Comparison of ENCODE assay signal across 35 cellular contexts in genomic region chr1:245749053-245749452, GRCh38.
"Had no signal": no experiment of that assay in that cellular context is flagged by ENCODE, and none has a peak within 500 bp of the region (broad histone marks: within the 10 kb centered on the region; RNA-seq: fewer than 3 reads in every experiment).

No MANE protein-coding gene starts in this region.

- H3K27ac ChIP-seq: adrenal gland, body of pancreas, brain microvascular endothelial cell, breast epithelium, VCaP had no signal

- H3K27me3 Mint-ChIP-seq: activated B cell treated with CpG ODN at 0.5 μM for 24 hours; activated CD4-positive, alpha-beta memory T cell treated with anti-CD3 and anti-CD28 coated beads for 36 hours; activated CD4-positive, alpha-beta T cell treated with anti-CD3 and anti-CD28 coated beads, Interleukin-2, amount 10 ng/mL, durations not matched to agents 24 days and 14 days; activated CD8-positive, alpha-beta T cell treated with anti-CD3 and anti-CD28 coated beads for 36 hours; activated naive CD8-positive, alpha-beta T cell treated with anti-CD3 and anti-CD28 coated beads for 36 hours; activated T-helper 17 cell treated with anti-CD3 and anti-CD28 coated beads, Interleukin-2, amount 50 U/mL, for 72 hours had no signal

- H3K4me3 Mint-ChIP-seq: activated B cell treated with CpG ODN at 0.5 μM for 24 hours; activated CD4-positive, alpha-beta memory T cell treated with anti-CD3 and anti-CD28 coated beads for 36 hours; activated CD4-positive, alpha-beta T cell treated with anti-CD3 and anti-CD28 coated beads, Interleukin-2, amount 10 ng/mL, durations not matched to agents 24 days and 14 days; activated CD8-positive, alpha-beta T cell treated with anti-CD3 and anti-CD28 coated beads for 36 hours; activated naive CD4-positive, alpha-beta T cell treated with anti-CD3 and anti-CD28 coated beads for 36 hours; activated naive CD8-positive, alpha-beta T cell treated with anti-CD3 and anti-CD28 coated beads for 36 hours; activated T-cell treated with anti-CD3 and anti-CD28 coated beads, Interleukin-2, amount 50 U/mL, for 4 hours; activated T-cell treated with anti-CD3 and anti-CD28 coated beads, Interleukin-2, amount 50 U/mL, for 72 hours; activated T-helper 1 cell treated with anti-CD3 and anti-CD28 coated beads, Interleukin-12 subunit alpha, Interleukin-12 subunit beta, Interleukin-2, Interleukin-4 antibody, amounts not matched to agents 30 ng/mL and 10 ng/mL and 1 ng/mL, durations not matched to agents 14 hours and 24 hours and 36 hours; activated T-helper 17 cell treated with anti-CD3 and anti-CD28 coated beads, Interleukin-2, amount 50 U/mL, for 72 hours; T-helper 1 cell treated with Interleukin-12 subunit alpha and Interleukin-12 subunit beta and Interleukin-4 antibody, amounts not matched to agents 30 μg/mL and 1 μg/mL, for 36 hours; T-helper 2 cell treated with Interferon-gamma antibody and Interleukin-4, amounts not matched to agents 5 μg/mL and 100 μg/mL, for 36 hours had no signal

- H3K4me1 Mint-ChIP-seq: activated CD4-positive, alpha-beta T cell treated with anti-CD3 and anti-CD28 coated beads, Interleukin-2, amount 10 ng/mL, durations not matched to agents 24 days and 14 days; activated naive CD8-positive, alpha-beta T cell treated with anti-CD3 and anti-CD28 coated beads for 36 hours; activated T-helper 17 cell treated with anti-CD3 and anti-CD28 coated beads, Interleukin-2, amount 50 U/mL, for 72 hours had no signal

- H3K9me3 ChIP-seq: adrenal gland, body of pancreas had no signal

- H3K27me3 ChIP-seq: adrenal gland, body of pancreas, brain microvascular endothelial cell, breast epithelium had no signal

- H3K4me3 ChIP-seq: adrenal gland, body of pancreas, breast epithelium had no signal

- ATAC-seq: activated CD8-positive, alpha-beta T cell treated with anti-CD3 and anti-CD28 coated beads for 36 hours; activated naive CD4-positive, alpha-beta T cell treated with anti-CD3 and anti-CD28 coated beads, Interleukin-2, amount 50 U/mL, for 72 hours; activated T-cell treated with anti-CD3 and anti-CD28 coated beads, Interleukin-2, amount 50 U/mL, for 4 hours; activated T-cell treated with anti-CD3 and anti-CD28 coated beads, Interleukin-2, amount 50 U/mL, for 72 hours; activated T-helper 17 cell treated with anti-CD3 and anti-CD28 coated beads, Interleukin-2, amount 50 U/mL, for 72 hours; body of pancreas had no signal

- DNase-seq: activated B cell treated with CpG ODN at 0.5 μM for 24 hours; activated CD4-positive, alpha-beta memory T cell treated with anti-CD3 and anti-CD28 coated beads for 36 hours; activated CD4-positive, alpha-beta T cell treated with anti-CD3 and anti-CD28 coated beads for 4 hours; activated CD4-positive, alpha-beta T cell treated with anti-CD3 and anti-CD28 coated beads, Interleukin-2, amount 10 ng/mL, durations not matched to agents 24 days and 14 days; activated CD4-positive, alpha-beta T cell treated with anti-CD3 and anti-CD28 coated beads, Interleukin-2, amount 50 U/mL, for 1 hour; activated CD4-positive, alpha-beta T cell treated with anti-CD3 and anti-CD28 coated beads, Interleukin-2, amount 50 U/mL, for 4 hours; activated CD4-positive, CD25-positive, alpha-beta regulatory T cell treated with anti-CD3 and anti-CD28 coated beads, Interleukin-2, amount 50 U/mL, for 72 hours; activated CD8-positive, alpha-beta memory T cell treated with anti-CD3 and anti-CD28 coated beads, Interleukin-2, amount 50 U/mL, for 4 hours; activated CD8-positive, alpha-beta T cell treated with anti-CD3 and anti-CD28 coated beads for 36 hours; activated effector memory CD4-positive, alpha-beta T cell treated with anti-CD3 and anti-CD28 coated beads, Interleukin-2, amount 50 U/mL, for 16 hours; activated gamma-delta T cell treated with Interleukin-2 at 50 U/mL for 16 hours; activated naive CD4-positive, alpha-beta T cell; activated naive CD4-positive, alpha-beta T cell treated with anti-CD3 and anti-CD28 coated beads for 36 hours; activated naive CD4-positive, alpha-beta T cell treated with anti-CD3 and anti-CD28 coated beads, Interleukin-2, amount 50 U/mL, for 16 hours; activated naive CD8-positive, alpha-beta T cell treated with anti-CD3 and anti-CD28 coated beads for 36 hours; activated T-cell treated with anti-CD3 and anti-CD28 coated beads for 4 hours; activated T-cell treated with anti-CD3 and anti-CD28 coated beads, Interleukin-2, amount 50 U/mL, for 1 hour; activated T-cell treated with anti-CD3 and anti-CD28 coated beads, Interleukin-2, amount 50 U/mL, for 4 hours; activated T-cell treated with anti-CD3 and anti-CD28 coated beads, Interleukin-2, amount 50 U/mL, for 72 hours; adrenal gland; amniotic stem cell; aorta; body of pancreas; brain microvascular endothelial cell; central memory CD4-positive, alpha-beta T cell; T-helper 1 cell; T-helper 2 cell; T-helper 9 cell had no signal

- H3K27ac Mint-ChIP-seq: activated B cell treated with CpG ODN at 0.5 μM for 24 hours; activated CD4-positive, alpha-beta memory T cell treated with anti-CD3 and anti-CD28 coated beads for 36 hours; activated CD4-positive, alpha-beta T cell treated with anti-CD3 and anti-CD28 coated beads, Interleukin-2, amount 10 ng/mL, durations not matched to agents 24 days and 14 days; activated CD8-positive, alpha-beta T cell treated with anti-CD3 and anti-CD28 coated beads for 36 hours; activated naive CD4-positive, alpha-beta T cell treated with anti-CD3 and anti-CD28 coated beads for 36 hours; activated naive CD4-positive, alpha-beta T cell treated with anti-CD3 and anti-CD28 coated beads, Interleukin-2, amount 50 U/mL, for 72 hours; activated naive CD8-positive, alpha-beta T cell treated with anti-CD3 and anti-CD28 coated beads for 36 hours; activated T-cell treated with anti-CD3 and anti-CD28 coated beads, Interleukin-2, amount 50 U/mL, for 72 hours; activated T-helper 1 cell treated with anti-CD3 and anti-CD28 coated beads, Interleukin-12 subunit alpha, Interleukin-12 subunit beta, Interleukin-2, Interleukin-4 antibody, amounts not matched to agents 30 ng/mL and 10 ng/mL and 1 ng/mL, durations not matched to agents 14 hours and 24 hours and 36 hours; activated T-helper 17 cell treated with anti-CD3 and anti-CD28 coated beads, Interleukin-2, amount 50 U/mL, for 72 hours; T-helper 1 cell treated with Interleukin-12 subunit alpha and Interleukin-12 subunit beta and Interleukin-4 antibody, amounts not matched to agents 30 μg/mL and 1 μg/mL, for 36 hours; T-helper 2 cell treated with Interferon-gamma antibody and Interleukin-4, amounts not matched to agents 5 μg/mL and 100 μg/mL, for 36 hours had no signal

- H3K4me1 ChIP-seq: adrenal gland, body of pancreas, breast epithelium had no signal

- H3K36me3 ChIP-seq: adrenal gland, brain microvascular endothelial cell had no signal
